8 cellular contexts compared by ENCODE assay signal in the genomic region with DNA sequence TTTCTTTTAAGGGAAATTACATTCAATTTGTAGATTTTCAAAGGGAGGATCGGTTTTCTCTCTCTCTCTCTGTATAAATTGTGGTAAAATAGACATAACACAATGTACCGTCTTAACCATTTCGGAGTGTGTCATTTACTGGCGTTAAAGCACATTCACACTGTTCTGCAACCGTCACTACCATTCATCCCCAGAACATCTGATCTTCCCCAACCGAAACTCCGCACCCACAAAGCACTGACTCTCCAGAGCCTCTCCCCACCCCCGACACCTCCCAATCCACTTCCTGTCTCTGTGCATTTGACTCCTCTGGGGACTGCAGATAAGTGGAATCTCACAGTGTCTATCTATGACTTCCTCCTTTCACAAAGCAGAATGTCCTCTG. TPM values are rescaled to one million over a fixed set of nuclear protein-coding genes. Genes with fewer than 3 reads are reported as not detected.
DNase-seq lines count a peak whose midpoint lies in the region; ATAC-seq and TF ChIP-seq lines count a peak whose summit lies in the region.

No MANE protein-coding gene starts in this region.

- peak; percentile 70 for DNase-seq in activated CD8-positive, alpha-beta memory T cell treated with anti-CD3 and anti-CD28 coated beads for 24 hours
- no peak for DNase-seq in activated CD8-positive, alpha-beta memory T cell treated with anti-CD3 and anti-CD28 coated beads, Interleukin-2, amount 50 U/mL, for 4 hours
- DNase-seq in activated CD8-positive, alpha-beta memory T cell treated with anti-CD3 and anti-CD28 coated beads, Interleukin-2, amount 10 ng/mL, durations not matched to agents 7 days and 5 days: peak; percentile 89
- peak; percentile 30 for DNase-seq in inferior parietal cortex (ENCODE audit: extremely low spot score)
- DNase-seq in testis: peak; percentile 51

- CTCF ChIA-PET in activated CD8-positive, alpha-beta memory T cell treated with anti-CD3 and anti-CD28 coated beads, Interleukin-2, amount 10 ng/mL, durations not matched to agents 7 days and 5 days (lab: Charles Lee): interaction anchor here (2.3 kb wide), 1 partner anchor 9 kb away, joined by 7 read pairs; no protein-coding TSS in a partner anchor

- TF ChIP-seq POLR2A in testis (IDR thresholded peaks at IDR 0.05): no peak

- peaks cover 4% of the 10 kb centered on the region for H3K9me3 Mint-ChIP-seq in activated CD8-positive, alpha-beta memory T cell treated with anti-CD3 and anti-CD28 coated beads, Interleukin-2, amount 10 ng/mL, durations not matched to agents 7 days and 5 days (ENCODE audit: low read depth)

- no peaks in the 10 kb centered on the region for H3K27me3 ChIP-seq in testis

- no peaks in the 10 kb centered on the region for H3K27me3 Mint-ChIP-seq in activated CD8-positive, alpha-beta memory T cell treated with anti-CD3 and anti-CD28 coated beads, Interleukin-2, amount 10 ng/mL, durations not matched to agents 7 days and 5 days

- WGBS in testis, 2 donors: 53 to 71% methylated on average over 8 of the region's 8 CpGs

- H3K36me3 Mint-ChIP-seq in activated CD8-positive, alpha-beta memory T cell treated with anti-CD3 and anti-CD28 coated beads, Interleukin-2, amount 10 ng/mL, durations not matched to agents 7 days and 5 days: peaks cover 3% of the 10 kb centered on the region

- no peak overlapping the region for H3K27ac ChIP-seq in testis

- peak overlapping the region; percentile 85 for H3K27ac Mint-ChIP-seq in activated CD8-positive, alpha-beta memory T cell treated with anti-CD3 and anti-CD28 coated beads, Interleukin-2, amount 10 ng/mL, durations not matched to agents 7 days and 5 days

- H3K4me1 Mint-ChIP-seq in activated CD8-positive, alpha-beta memory T cell treated with anti-CD3 and anti-CD28 coated beads, Interleukin-2, amount 10 ng/mL, durations not matched to agents 7 days and 5 days: peaks cover 18% of the 10 kb centered on the region

- peak overlapping the region; percentile 65 for H3K4me3 Mint-ChIP-seq in activated CD8-positive, alpha-beta memory T cell treated with anti-CD3 and anti-CD28 coated beads, Interleukin-2, amount 10 ng/mL, durations not matched to agents 7 days and 5 days

- ATAC-seq in activated CD8-positive, alpha-beta memory T cell treated with anti-CD3 and anti-CD28 coated beads, Interleukin-2, amount 10 ng/mL, durations not matched to agents 7 days and 5 days: peak; percentile 95
- no peak for ATAC-seq in GM18498 (IDR thresholded peaks at IDR 0.05; ENCODE audit: unreplicated experiment)
- ATAC-seq in HG02870 (IDR thresholded peaks at IDR 0.05; ENCODE audit: unreplicated experiment): no peak
- no peak for ATAC-seq in GM19035 (IDR thresholded peaks at IDR 0.05; ENCODE audit: unreplicated experiment)

- intact Hi-C loops in testis (cut with DNase I; ENCODE audit: low total_unique reads): no loop called here

- H3K36me3 ChIP-seq in testis (ENCODE audit: low read depth, missing control alignments): no peaks in the 10 kb centered on the region

- H3K9me3 ChIP-seq in testis: no peaks in the 10 kb centered on the region

- H3K4me1 ChIP-seq in testis: no peaks in the 10 kb centered on the region

- TF ChIP-seq CTCF in testis (IDR thresholded peaks at IDR 0.05): no peak

- H3K4me3 ChIP-seq in testis: no peak overlapping the region

RNA-seq across cellular contexts. Expression of a gene that starts 15.9 kb away (rescaled TPM):
- total RNA-seq in activated CD8-positive, alpha-beta memory T cell treated with anti-CD3 and anti-CD28 coated beads, Interleukin-2, amount 10 ng/mL, durations not matched to agents 7 days and 5 days: 10 to 100 TPM; 35.4 to 44.6 TPM
- total RNA-seq in testis: 10 to 100 TPM; 61.2 to 81.5 TPM
- polyA plus RNA-seq in testis (ENCODE audit: insufficient read depth, low read depth, low replicate concordance): 20.8 TPM
